Comparison of ENCODE assay signal across 15 cellular contexts in the genomic region with DNA sequence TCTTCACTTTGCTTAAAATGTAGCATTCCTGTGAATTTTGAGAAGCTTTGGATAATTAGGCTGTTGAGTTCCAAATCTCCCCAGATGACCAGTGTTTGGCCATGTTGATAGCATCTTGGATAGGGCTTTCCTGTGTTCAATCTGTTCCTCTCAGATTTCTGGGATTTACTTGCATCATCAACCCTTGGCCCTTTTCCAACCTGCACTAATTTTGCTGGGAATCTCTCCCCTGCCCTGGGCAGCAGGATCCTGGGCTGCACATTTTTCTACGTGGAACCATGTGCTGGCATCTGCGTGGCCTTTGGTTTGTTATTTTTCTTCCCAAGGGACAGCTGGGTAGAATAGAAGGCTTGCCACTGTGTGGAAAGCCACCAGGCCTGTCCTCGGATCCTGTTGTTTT.
"Had no signal": no experiment of that assay in that cellular context is flagged by ENCODE, and none has a peak within 500 bp of the region (broad histone marks: within the 10 kb centered on the region; RNA-seq: fewer than 3 reads in every experiment).

No MANE protein-coding gene starts in this region.

- H3K27ac ChIP-seq: body of pancreas, neutrophil had no signal

- H3K4me3 ChIP-seq: body of pancreas, smooth muscle cell had no signal

- H3K36me3 ChIP-seq: neutrophil had no signal

- ATAC-seq: activated CD4-positive, CD25-positive, alpha-beta regulatory T cell treated with anti-CD3 and anti-CD28 coated beads, Interleukin-2, amount 50 U/mL, for 24 hours; body of pancreas; natural killer cell; stimulated activated naive CD8-positive, alpha-beta T cell treated with anti-CD3 and anti-CD28 coated beads, Interleukin-15, amount 100 ng/mL, for 72 hours had no signal

- H3K4me2 ChIP-seq: smooth muscle cell had no signal

- H3K27me3 ChIP-seq: body of pancreas had no signal

- DNase-seq: activated CD4-positive, alpha-beta T cell treated with anti-CD3 and anti-CD28 coated beads, Interleukin-2, amount 50 U/mL, for 1 hour; activated CD8-positive, alpha-beta memory T cell treated with anti-CD3 and anti-CD28 coated beads for 24 hours; activated gamma-delta T cell treated with Interleukin-2 at 50 U/mL for 16 hours; amygdala; body of pancreas; effector CD8-positive, alpha-beta T cell; mesendoderm; natural killer cell; posterior cingulate gyrus; stimulated activated naive CD8-positive, alpha-beta T cell treated with anti-CD3 and anti-CD28 coated beads, Interleukin-15, amount 100 ng/mL, for 72 hours; T-helper 1 cell; T1000 had no signal

- H3K9me3 ChIP-seq: body of pancreas, neutrophil had no signal

- H3K4me1 ChIP-seq: body of pancreas had no signal
